Comparison of ENCODE assay signal across 11 cellular contexts in the genomic region with DNA sequence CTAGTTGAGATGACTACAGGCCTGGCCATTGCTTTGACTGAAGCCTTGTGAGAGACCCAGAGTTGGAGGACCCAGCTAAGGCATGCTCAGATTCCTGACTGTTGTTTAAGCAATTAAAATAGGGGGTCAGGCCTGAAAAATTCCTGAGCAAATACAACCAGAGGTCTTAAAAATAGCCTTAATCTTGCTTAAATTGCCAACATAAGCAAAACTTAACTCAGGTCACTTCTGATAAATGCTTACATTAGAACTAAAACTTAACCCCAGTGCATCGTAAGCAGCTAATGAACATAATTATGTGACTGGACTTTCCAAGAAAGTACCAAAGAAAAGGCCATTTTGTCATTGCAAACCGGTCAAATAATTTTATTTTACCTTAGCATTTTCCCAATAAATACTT.
"Had no signal": no experiment of that assay in that cellular context is flagged by ENCODE, and none has a peak within 500 bp of the region (broad histone marks: within the 10 kb centered on the region; RNA-seq: fewer than 3 reads in every experiment).

No MANE protein-coding gene starts in this region.

- FAIRE-seq: H1, H54 had no signal

- H3K9me3 ChIP-seq: HAP-1 had no signal

- ATAC-seq: GM23338, HCT116 had no signal

- H3K4me2 ChIP-seq: GM23338 had no signal

- H3K4me1 Mint-ChIP-seq: GM23338 had no signal

- H2AFZ ChIP-seq: GM23248, GM23338 had no signal

- H3K9me3 Mint-ChIP-seq: GM23338, H9, HFFc6 had no signal

- H3K4me3 Mint-ChIP-seq: GM23338, H9, HFFc6 had no signal

- H3K4me3 ChIP-seq: GM23248, GM23338, HAP-1 had no signal

- DNase-seq: GM23248, GOT3, H7, H9, HCEC 1CT, HFFc6 had no signal

- H3K27ac Mint-ChIP-seq: GM23338, HFFc6 had no signal

- H3K27ac ChIP-seq: GM23248 had no signal

- H3K9ac ChIP-seq: GM23248 had no signal

- H3K36me3 ChIP-seq: HAP-1 had no signal
